10 cellular contexts compared by ENCODE assay signal in genomic region chr13:114151565-114152284, GRCh38. TPM values are rescaled to one million over a fixed set of nuclear protein-coding genes. Genes with fewer than 3 reads are reported as not detected.
DNase-seq lines count a peak whose midpoint lies in the region; ATAC-seq and TF ChIP-seq lines count a peak whose summit lies in the region.
"Had no signal": no experiment of that assay in that cellular context is flagged by ENCODE, and none has a peak within 500 bp of the region (broad histone marks: within the 10 kb centered on the region; RNA-seq: fewer than 3 reads in every experiment).

No MANE protein-coding gene starts in this region.

- peak; percentile 29 for ATAC-seq in activated naive CD8-positive, alpha-beta T cell treated with anti-CD3 and anti-CD28 coated beads, Interleukin-2, amount 50 U/mL, for 24 hours
- ATAC-seq in HG02571 (IDR thresholded peaks at IDR 0.05; ENCODE audit: unreplicated experiment) (no peak), GM21447 (IDR thresholded peaks at IDR 0.05; ENCODE audit: unreplicated experiment) (no peak)

- peaks cover 6% of the 10 kb centered on the region for H3K9me3 ChIP-seq in trophoblast cell (ENCODE audit: insufficient read depth, low read depth, low read length)
- H3K9me3 ChIP-seq in WERI-Rb-1 (ENCODE audit: severe bottlenecking): no peaks in the 10 kb centered on the region
- H3K9me3 ChIP-seq: suprapubic skin had no signal

- no CpG with 5 or more reads among the region's 28 CpGs for WGBS in trophoblast cell (ENCODE audit: extremely low coverage, insufficient coverage, insufficient read length)

- H2BK120ac ChIP-seq in trophoblast cell (ENCODE audit: insufficient read depth, low read length, poor library complexity): no peak overlapping the region

- H3K9me3 Mint-ChIP-seq in activated naive CD8-positive, alpha-beta T cell treated with anti-CD3 and anti-CD28 coated beads, Interleukin-2, amount 50 U/mL, for 24 hours: peaks cover 4% of the 10 kb centered on the region

- H3K4me3 Mint-ChIP-seq in activated naive CD8-positive, alpha-beta T cell treated with anti-CD3 and anti-CD28 coated beads, Interleukin-2, amount 50 U/mL, for 24 hours: peak overlapping the region; percentile 45
- H3K4me3 Mint-ChIP-seq: brain had no signal

- H3K79me1 ChIP-seq in trophoblast cell (ENCODE audit: low read length): no peaks in the 10 kb centered on the region

- no peaks in the 10 kb centered on the region for H3K27me3 ChIP-seq in trophoblast cell (ENCODE audit: insufficient read depth, low read length)
- H3K27me3 ChIP-seq in WERI-Rb-1 (ENCODE audit: insufficient read depth, low read depth, severe bottlenecking): no peaks in the 10 kb centered on the region
- H3K27me3 ChIP-seq: suprapubic skin had no signal

- DNase-seq in DMS79 treated with DMSO at 0.1 percent for 48 hours (lab: John Stamatoyannopoulos, UW) (peak; percentile 53), NCI-H774 (lab: John Stamatoyannopoulos, UW) (peak; percentile 91), trophoblast cell (no peak), hippocampal formation (lab: John Stamatoyannopoulos, UW) (no peak), WERI-Rb-1 (no peak)
- peak; percentile 59 for DNase-seq in activated naive CD8-positive, alpha-beta T cell treated with anti-CD3 and anti-CD28 coated beads, Interleukin-2, amount 50 U/mL, for 24 hours

- H4K12ac ChIP-seq in trophoblast cell (ENCODE audit: low read depth, low read length): no peak overlapping the region

- H3K4me3 ChIP-seq in trophoblast cell (ENCODE audit: low read depth, low read length) (no peak overlapping the region), WERI-Rb-1 (ENCODE audit: low read depth, low read length) (no peak overlapping the region)
- H3K4me3 ChIP-seq: suprapubic skin had no signal

- H3K27ac ChIP-seq in trophoblast cell (ENCODE audit: low read depth, low read length) (no peak overlapping the region), WERI-Rb-1 (no peak overlapping the region)
- H3K27ac ChIP-seq: suprapubic skin had no signal

- H4K91ac ChIP-seq in trophoblast cell (ENCODE audit: low read depth, low read length): no peak overlapping the region

- H3K4me1 Mint-ChIP-seq in activated naive CD8-positive, alpha-beta T cell treated with anti-CD3 and anti-CD28 coated beads, Interleukin-2, amount 50 U/mL, for 24 hours: peaks cover 75% of the 10 kb centered on the region

- H3K4me1 ChIP-seq in trophoblast cell (ENCODE audit: control insufficient read depth in 1 of 2, insufficient read depth in 2 of 2, low read length in 2 of 2): no peaks in the 10 kb centered on the region

- H3K4me2 ChIP-seq in trophoblast cell (ENCODE audit: low read length): no peak overlapping the region

- peak overlapping the region; percentile 29 for H3K23ac ChIP-seq in trophoblast cell (ENCODE audit: low read length)

- no peak overlapping the region for H3K18ac ChIP-seq in trophoblast cell (ENCODE audit: low read length)

- no peak overlapping the region for H2BK12ac ChIP-seq in trophoblast cell (ENCODE audit: low read length)

- peaks cover 4% of the 10 kb centered on the region for H3K36me3 Mint-ChIP-seq in activated naive CD8-positive, alpha-beta T cell treated with anti-CD3 and anti-CD28 coated beads, Interleukin-2, amount 50 U/mL, for 24 hours (ENCODE audit: low read depth)
- H3K36me3 Mint-ChIP-seq: brain had no signal

- H3K4ac ChIP-seq in trophoblast cell (ENCODE audit: low read depth, low read length): no peak overlapping the region

- H3K27me3 Mint-ChIP-seq in activated naive CD8-positive, alpha-beta T cell treated with anti-CD3 and anti-CD28 coated beads, Interleukin-2, amount 50 U/mL, for 24 hours: no peaks in the 10 kb centered on the region
- H3K27me3 Mint-ChIP-seq: brain had no signal

- H3K36me3 ChIP-seq in trophoblast cell (ENCODE audit: control insufficient read depth in 1 of 2, insufficient read depth in 2 of 2, low read length in 2 of 2): no peaks in the 10 kb centered on the region
- no peaks in the 10 kb centered on the region for H3K36me3 ChIP-seq in WERI-Rb-1
- H3K36me3 ChIP-seq: suprapubic skin had no signal

- no peak overlapping the region for H4K8ac ChIP-seq in trophoblast cell (ENCODE audit: low read depth, low read length)

- H2AK5ac ChIP-seq in trophoblast cell (ENCODE audit: low read length): no peak overlapping the region

- no peak overlapping the region for H3K14ac ChIP-seq in trophoblast cell (ENCODE audit: low read length)

- H3K9ac ChIP-seq in trophoblast cell (ENCODE audit: low read length): no peak overlapping the region

- peak overlapping the region; percentile 56 for H3K27ac Mint-ChIP-seq in activated naive CD8-positive, alpha-beta T cell treated with anti-CD3 and anti-CD28 coated beads, Interleukin-2, amount 50 U/mL, for 24 hours

- H3K79me2 ChIP-seq in trophoblast cell (ENCODE audit: control insufficient read depth, insufficient read depth, low read length, poor library complexity): no peaks in the 10 kb centered on the region

- no peak overlapping the region for H2AFZ ChIP-seq in trophoblast cell (ENCODE audit: insufficient read depth, low read length, poor library complexity)

- no peak for TF ChIP-seq CTCF in WERI-Rb-1 (IDR thresholded peaks at IDR 0.05; ENCODE audit: low read depth, low read length)

- H2BK5ac ChIP-seq in trophoblast cell (ENCODE audit: low read depth, low read length, poor library complexity): no peak overlapping the region

RNA-seq across cellular contexts. Expression of gene RASA3, which starts 19.3 kb away (rescaled TPM):
- polyA plus RNA-seq in trophoblast cell (2013): 12.8 and 13.0 TPM in 2 replicates

RNA-seq across cellular contexts. Expression of gene CFAP97D2, which starts 27.3 kb away (rescaled TPM):
- polyA plus RNA-seq in trophoblast cell (2013): not detected in 2 replicates

Comparison
In these comparisons a context has a peak if more than half of its experiments do, and no peak if none do; other contexts are left out.
1. DNase-seq: peak in DMS79 treated with DMSO at 0.1 percent for 48 hours (single experiment), NCI-H774 (single experiment) and activated naive CD8-positive, alpha-beta T cell treated with anti-CD3 and anti-CD28 coated beads, Interleukin-2, amount 50 U/mL, for 24 hours (single experiment); none in trophoblast cell (0 of 2), hippocampal formation (0 of 2) and WERI-Rb-1 (single experiment).